Comparison of ENCODE assay signal across 1 cellular context in genomic region chr2:159903404-159904126, GRCh38.
TF ChIP-seq lines count a peak whose summit lies in the region.

No MANE protein-coding gene starts in this region.

TF ChIP-seq in SK-N-SH, 30 proteins besides CTCF, POLR2A, EP300 and RAD21 (continued from another document):
- no peak for TF ChIP-seq IRF3 (IDR thresholded peaks at IDR 0.05; ENCODE audit: low read depth, low read length)
- no peak for TF ChIP-seq SMC3 (IDR thresholded peaks at IDR 0.05; ENCODE audit: low read depth, low read length)
- no peak for TF ChIP-seq FOXM1 (IDR thresholded peaks at IDR 0.05; ENCODE audit: low read depth)
- no peak for TF ChIP-seq ELF1 (IDR thresholded peaks at IDR 0.05)
- no peak for TF ChIP-seq TEAD4 (IDR thresholded peaks at IDR 0.05; ENCODE audit: borderline replicate concordance, insufficient read depth)
- TF ChIP-seq SIN3A (IDR thresholded peaks at IDR 0.05; ENCODE audit: borderline replicate concordance, low read depth, low read length): no peak
- TF ChIP-seq CHD2 (IDR thresholded peaks at IDR 0.05; ENCODE audit: low read length, partially characterized antibody): no peak
- no peak for TF ChIP-seq RFX5 (IDR thresholded peaks at IDR 0.05; ENCODE audit: low read length)
- no peak for TF ChIP-seq FOSL2 (IDR thresholded peaks at IDR 0.05; ENCODE audit: borderline replicate concordance, low read depth)
- TF ChIP-seq, protein P1, sequence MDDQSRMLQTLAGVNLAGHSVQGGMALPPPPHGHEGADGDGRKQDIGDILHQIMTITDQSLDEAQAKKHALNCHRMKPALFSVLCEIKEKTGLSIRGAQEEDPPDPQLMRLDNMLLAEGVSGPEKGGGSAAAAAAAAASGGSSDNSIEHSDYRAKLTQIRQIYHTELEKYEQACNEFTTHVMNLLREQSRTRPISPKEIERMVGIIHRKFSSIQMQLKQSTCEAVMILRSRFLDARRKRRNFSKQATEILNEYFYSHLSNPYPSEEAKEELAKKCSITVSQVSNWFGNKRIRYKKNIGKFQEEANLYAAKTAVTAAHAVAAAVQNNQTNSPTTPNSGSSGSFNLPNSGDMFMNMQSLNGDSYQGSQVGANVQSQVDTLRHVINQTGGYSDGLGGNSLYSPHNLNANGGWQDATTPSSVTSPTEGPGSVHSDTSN (IDR thresholded peaks at IDR 0.05): no peak
